Comparison of ENCODE assay signal across 9 cellular contexts in the genomic region with DNA sequence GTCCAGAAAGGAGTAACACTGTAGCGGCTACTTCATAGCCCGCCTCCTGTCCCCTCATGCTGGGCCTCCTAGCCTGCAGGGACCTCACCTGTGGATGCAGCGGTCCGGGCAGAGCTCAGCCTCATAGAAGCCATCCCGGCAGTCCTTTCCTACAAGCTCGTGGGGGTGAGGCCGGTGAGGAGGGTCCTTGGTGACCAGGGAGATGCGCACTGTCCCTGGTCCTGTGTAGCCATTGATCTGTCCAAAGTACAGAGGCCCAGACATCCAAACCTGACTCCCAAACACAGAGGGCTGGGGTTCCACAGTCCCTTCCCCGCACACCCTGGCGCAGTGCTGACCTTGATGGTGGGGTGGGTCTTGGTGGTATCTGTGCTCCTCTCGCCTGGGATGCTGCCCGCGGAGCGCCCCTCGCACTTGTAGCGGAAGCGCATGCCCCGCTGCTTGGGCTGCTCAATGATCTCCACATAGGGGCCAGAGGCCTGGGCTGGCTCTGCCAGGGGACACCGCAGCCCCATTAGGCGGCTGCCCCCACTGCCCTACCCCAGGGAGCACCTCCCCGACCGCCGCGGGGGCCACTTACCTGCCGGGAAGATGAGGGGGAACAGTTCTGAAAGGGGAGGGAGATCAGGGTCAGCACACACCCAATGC. TPM values are rescaled to one million over a fixed set of nuclear protein-coding genes. Genes with fewer than 3 reads are reported as not detected.
DNase-seq lines count a peak whose midpoint lies in the region; ATAC-seq, FAIRE-seq and TF ChIP-seq lines count a peak whose summit lies in the region.
"Had no signal": no experiment of that assay in that cellular context is flagged by ENCODE, and none has a peak within 500 bp of the region (broad histone marks: within the 10 kb centered on the region; RNA-seq: fewer than 3 reads in every experiment).

No MANE protein-coding gene starts in this region.

- peaks cover 15% of the 10 kb centered on the region for H3K79me1 ChIP-seq in mesendoderm (ENCODE audit: low read length)

- intact Hi-C loops in heart left ventricle (cut with DNase I), result loop anchor here in 4 of 10 donors (1.0 to 5.0 kb wide), 6 partner anchors 8 to 644 kb away; partner anchors contain the start of genes CFL1 (in 1 of the 4), FAM89B (in 1 of the 4), MAP3K11 (in 1 of the 4) and PCNX3 (in 1 of the 4)
- intact Hi-C loops in left ventricle myocardium superior (cut with micrococcal nuclease), result no loop called here
- intact Hi-C loops in breast epithelium (cut with DNase I; ENCODE audit: low total_unique reads), result no loop called here
- intact Hi-C loops in vagina (cut with DNase I), result no loop called here

- peak in 1 of 5 donors; percentile 31 for DNase-seq in heart left ventricle
- no peak for DNase-seq in left ventricle myocardium superior
- DNase-seq in breast epithelium (ENCODE audit: low spot score in 2 of 2), result no peak
- no peak for DNase-seq in mesendoderm
- DNase-seq in vagina (ENCODE audit: extremely low spot score in 2 of 2), result peak in 1 of 2 donors; percentile 86
- DNase-seq in GM03348 (ENCODE audit: low spot score), result no peak
- DNase-seq in GM19239 (ENCODE audit: insufficient read length, low spot score), result no peak
- DNase-seq in H4 (ENCODE audit: low spot score), result no peak

- H3K36me3 ChIP-seq in heart left ventricle (peaks cover 0 to 51% (median 49%) of the 10 kb centered on the region in 9 donors), breast epithelium (no peaks in the 10 kb centered on the region), mesendoderm (ENCODE audit: control insufficient read depth, insufficient read depth, low read length) (peaks cover 12% of the 10 kb centered on the region), vagina (peaks cover 0 to 38% of the 10 kb centered on the region in 2 donors)

- FAIRE-seq in GM19239 (lab: Jason Lieb, UNC), result no peak
- FAIRE-seq: G401.6 had no signal

- peak overlapping the region; percentile 100 for H3K4me2 ChIP-seq in mesendoderm (ENCODE audit: low read length)

- peak overlapping the region; percentile 92 for H2AK5ac ChIP-seq in mesendoderm (ENCODE audit: low read length)

- H3K27ac ChIP-seq in heart left ventricle (peak overlapping the region; percentile 91 to 100 (median 99)), breast epithelium (peak overlapping the region; percentile 99 to 100), mesendoderm (ENCODE audit: low read depth, low read length) (no peak overlapping the region), vagina (peak overlapping the region; percentile 96)

- TF ChIP-seq POLR2A in heart left ventricle (IDR thresholded peaks at IDR 0.05) (no peak), breast epithelium (IDR thresholded peaks at IDR 0.05) (no peak), vagina (IDR thresholded peaks at IDR 0.05) (no peak)

- peaks cover 5 to 37% (median 25%) of the 10 kb centered on the region in 12 donors for H3K4me1 ChIP-seq in heart left ventricle
- peaks cover 0 to 12% of the 10 kb centered on the region in 2 donors for H3K4me1 ChIP-seq in breast epithelium
- H3K4me1 ChIP-seq in mesendoderm (ENCODE audit: control insufficient read depth, low read depth, low read length), result peaks cover 2% of the 10 kb centered on the region
- peaks cover 24% of the 10 kb centered on the region for H3K4me1 ChIP-seq in vagina

- H3K4ac ChIP-seq in mesendoderm (ENCODE audit: low read depth, low read length), result no peak overlapping the region

- H3K79me2 ChIP-seq in mesendoderm (ENCODE audit: control insufficient read depth, insufficient read depth, low read length), result peaks cover 12% of the 10 kb centered on the region

- WGBS in heart left ventricle, 4 donors, result 52 to 57% (median 56%) methylated on average over 16 to 25 of the region's 25 CpGs
- no CpG with 5 or more reads among the region's 25 CpGs for WGBS in mesendoderm (ENCODE audit: extremely low coverage, insufficient coverage, low lambda C conversion rate)

- ATAC-seq in heart left ventricle, result no peak
- ATAC-seq in left ventricle myocardium superior, result no peak

- H3K9ac ChIP-seq in mesendoderm (ENCODE audit: low read length), result peak overlapping the region; percentile 85

- H3K27me3 ChIP-seq in heart left ventricle, result no peaks in the 10 kb centered on the region
- H3K27me3 ChIP-seq in breast epithelium, result no peaks in the 10 kb centered on the region
- no peaks in the 10 kb centered on the region for H3K27me3 ChIP-seq in mesendoderm (ENCODE audit: insufficient read depth, low read length, poor library complexity)
- no peaks in the 10 kb centered on the region for H3K27me3 ChIP-seq in vagina

- H3K18ac ChIP-seq in mesendoderm (ENCODE audit: low read length), result no peak overlapping the region

- H3K56ac ChIP-seq in mesendoderm (ENCODE audit: low read length), result peak overlapping the region; percentile 96

- H3K9me3 ChIP-seq in heart left ventricle (no peaks in the 10 kb centered on the region), breast epithelium (no peaks in the 10 kb centered on the region), vagina (no peaks in the 10 kb centered on the region)

- H4K8ac ChIP-seq in mesendoderm (ENCODE audit: low read depth, low read length), result no peak overlapping the region

- H3K23ac ChIP-seq in mesendoderm (ENCODE audit: low read length), result no peak overlapping the region

- no peak overlapping the region for H2BK5ac ChIP-seq in mesendoderm (ENCODE audit: low read length)

- H4K5ac ChIP-seq in mesendoderm (ENCODE audit: low read length), result no peak overlapping the region

- no peak for TF ChIP-seq CTCF in heart left ventricle (IDR thresholded peaks at IDR 0.05)
- no peak for TF ChIP-seq CTCF in breast epithelium (IDR thresholded peaks at IDR 0.05)
- TF ChIP-seq CTCF in vagina (IDR thresholded peaks at IDR 0.05), result no peak

- H2BK120ac ChIP-seq in mesendoderm (ENCODE audit: low read depth, low read length), result no peak overlapping the region

- H2BK15ac ChIP-seq in mesendoderm (replicated peaks; ENCODE audit: low read depth), result no peak overlapping the region

- H3K4me3 ChIP-seq in heart left ventricle, result peak overlapping the region; percentile 46 to 100 (median 94)
- H3K4me3 ChIP-seq in breast epithelium, result peak overlapping the region; percentile 90 to 97 (median 95)
- H3K4me3 ChIP-seq in mesendoderm (ENCODE audit: low read length), result peak overlapping the region; percentile 97
- peak overlapping the region; percentile 73 to 88 for H3K4me3 ChIP-seq in vagina

RNA-seq across cellular contexts. Expression of gene RELA, which starts 1.0 kb away (rescaled TPM):
- total RNA-seq in heart left ventricle (10 to 100 TPM; 31.2 to 86.4 (median 42.3) TPM), left ventricle myocardium superior (40.1 TPM), breast epithelium (10 to 100 TPM; 45.0 to 57.7 (median 46.2) TPM), vagina (59.2 TPM)
- 10 to 100 TPM; 22.2 to 49.5 TPM for polyA plus RNA-seq in heart left ventricle
- polyA plus RNA-seq in mesendoderm (2013, experiment 1 of 2), result 19.9 TPM
- polyA plus RNA-seq in mesendoderm (2013, experiment 2 of 2), result 22.4 TPM
- 26.3 and 48.1 TPM in 2 replicates for total RNA-seq in H4 (2014; rRNA removed; shearing (Covaris generic))

RNA-seq across cellular contexts. Expression of gene SIPA1, which starts 23.8 kb away (rescaled TPM):
- total RNA-seq in heart left ventricle (10 to 100 TPM; 17.0 to 63.3 (median 21.6) TPM), left ventricle myocardium superior (32.0 TPM), breast epithelium (10 to 100 TPM; 18.2 to 27.9 (median 25.5) TPM), vagina (63.3 TPM)
- 10 to 100 TPM; 26.5 to 35.5 TPM for polyA plus RNA-seq in heart left ventricle
- 36.3 TPM for polyA plus RNA-seq in mesendoderm (2013, experiment 1 of 2)
- polyA plus RNA-seq in mesendoderm (2013, experiment 2 of 2), result 38.3 TPM
- 11.3 and 18.4 TPM in 2 replicates for total RNA-seq in H4 (2014; rRNA removed; shearing (Covaris generic))

RNA-seq across cellular contexts. Expression of gene PCNX3, which starts 46.1 kb away (rescaled TPM):
- total RNA-seq in heart left ventricle (10 to 100 TPM in 8 of 9 donors, 1 to 10 TPM in 1; 9.5 to 23.4 (median 15.4) TPM), left ventricle myocardium superior (11.8 TPM), breast epithelium (10 to 100 TPM; 13.4 to 21.0 (median 20.1) TPM), vagina (24.8 TPM)
- polyA plus RNA-seq in heart left ventricle, result 10 to 100 TPM in 1 of 2 donors, 1 to 10 TPM in 1; 7.1 to 14.0 TPM
- polyA plus RNA-seq in mesendoderm (2013, experiment 1 of 2), result 16.1 TPM
- 16.3 TPM for polyA plus RNA-seq in mesendoderm (2013, experiment 2 of 2)
- 11.7 TPM in 2 replicates for total RNA-seq in H4 (2014; rRNA removed; shearing (Covaris generic))

RNA-seq across cellular contexts. Expression of gene MAP3K11, which starts 47.7 kb away (rescaled TPM):
- 10 to 100 TPM; 26.2 to 68.6 (median 31.4) TPM for total RNA-seq in heart left ventricle
- polyA plus RNA-seq in heart left ventricle, result 10 to 100 TPM; 29.4 to 39.3 TPM
- 39.0 TPM for total RNA-seq in left ventricle myocardium superior
- total RNA-seq in breast epithelium, result 10 to 100 TPM; 30.4 to 39.0 (median 36.7) TPM
- 21.4 TPM for polyA plus RNA-seq in mesendoderm (2013, experiment 1 of 2)
- polyA plus RNA-seq in mesendoderm (2013, experiment 2 of 2), result 21.4 TPM
- total RNA-seq in vagina, result 38.1 TPM
- total RNA-seq in H4 (2014; rRNA removed; shearing (Covaris generic)), result 7.4 and 9.1 TPM in 2 replicates

RNA-seq across cellular contexts. Expression of gene KAT5, which starts 50.3 kb away (rescaled TPM):
- total RNA-seq in heart left ventricle, result 10 to 100 TPM; 36.4 to 52.5 (median 40.1) TPM
- 10 to 100 TPM; 39.4 to 62.5 TPM for polyA plus RNA-seq in heart left ventricle
- 50.1 TPM for total RNA-seq in left ventricle myocardium superior
- 10 to 100 TPM; 50.1 to 66.7 (median 61.3) TPM for total RNA-seq in breast epithelium
- polyA plus RNA-seq in mesendoderm (2013, experiment 1 of 2), result 24.4 TPM
- polyA plus RNA-seq in mesendoderm (2013, experiment 2 of 2), result 25.0 TPM
- 58.9 TPM for total RNA-seq in vagina
- 39.1 and 45.1 TPM in 2 replicates for total RNA-seq in H4 (2014; rRNA removed; shearing (Covaris generic))
